In the genomic region with DNA sequence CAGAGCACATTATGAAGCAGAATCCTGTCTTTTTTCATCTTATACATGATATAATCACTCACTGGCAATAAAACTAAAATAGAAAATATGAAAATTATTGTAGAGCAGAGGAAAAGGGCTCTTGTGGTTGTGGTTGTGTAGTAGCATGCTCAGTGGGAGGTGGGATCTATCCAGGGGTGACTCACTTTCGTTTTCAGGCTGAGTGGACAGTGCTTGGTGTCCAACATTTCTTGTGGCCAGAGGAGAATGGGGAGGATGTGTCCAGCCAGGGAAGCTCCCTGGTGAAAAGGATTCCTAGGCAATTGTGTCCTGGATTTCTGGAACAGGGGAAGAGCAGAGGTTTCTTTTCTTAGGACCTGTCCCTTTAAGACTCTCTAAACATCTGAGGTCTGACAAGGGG, we compare ENCODE assay signal across 15 cellular contexts. TPM values are rescaled to one million over a fixed set of nuclear protein-coding genes. Genes with fewer than 3 reads are reported as not detected.
DNase-seq lines count a peak whose midpoint lies in the region; ATAC-seq and TF ChIP-seq lines count a peak whose summit lies in the region.
"Had no signal": no experiment of that assay in that cellular context is flagged by ENCODE, and none has a peak within 500 bp of the region (broad histone marks: within the 10 kb centered on the region; RNA-seq: fewer than 3 reads in every experiment).

No MANE protein-coding gene starts in this region.

- WGBS in right cardiac atrium = 33% methylated on average over 1 of the region's 1 CpG

- H3K27ac Mint-ChIP-seq in activated CD4-positive, alpha-beta T cell treated with anti-CD3 and anti-CD28 coated beads for 36 hours = no peak overlapping the region

- H3K36me3 Mint-ChIP-seq in activated CD4-positive, alpha-beta T cell treated with anti-CD3 and anti-CD28 coated beads for 36 hours (ENCODE audit: low read depth) = no peaks in the 10 kb centered on the region

- DNase-seq in activated CD4-positive, alpha-beta T cell treated with anti-CD3 and anti-CD28 coated beads for 36 hours = peak; percentile 14
- no peak for DNase-seq in activated CD4-positive, alpha-beta T cell treated with anti-CD3 and anti-CD28 coated beads, Interleukin-2, amount 50 U/mL, for 48 hours
- DNase-seq in amniotic epithelial cell (ENCODE audit: low read depth) = peak; percentile 73
- peak; percentile 77 for DNase-seq in osteoblast (ENCODE audit: insufficient read length, low spot score, missing footprints)
- no peak for DNase-seq in right cardiac atrium
- DNase-seq in NCI-H187 treated with DMSO at 0.1 percent for 48 hours (lab: John Stamatoyannopoulos, UW) = no peak
- no peak for DNase-seq in stimulated activated CD4-positive, alpha-beta T cell treated with anti-CD3 and anti-CD28 coated beads, Interleukin-2, amount 100 ng/mL, for 48 hours
- DNase-seq: activated effector memory CD4-positive, alpha-beta T cell treated with Interleukin-2 at 50 U/mL for 16 hours; caudate nucleus; KG1; stimulated activated CD4-positive, alpha-beta T cell treated with anti-CD3 and anti-CD28 coated beads, Interleukin-12 subunit alpha, Interleukin-12 subunit beta, amount 100 ng/mL, for 4 hours; upper lobe of left lung had no signal

- H3K79me2 ChIP-seq in osteoblast (ENCODE audit: insufficient read depth, low read length) = no peaks in the 10 kb centered on the region

- POLR2A ChIA-PET in activated CD4-positive, alpha-beta T cell treated with anti-CD3 and anti-CD28 coated beads for 36 hours (lab: Charles Lee) = no interaction called here

- no peak overlapping the region for H2AFZ ChIP-seq in osteoblast (ENCODE audit: low read length)

- H3K4me1 ChIP-seq in osteoblast (ENCODE audit: insufficient read depth, low read length) = peaks cover 7% of the 10 kb centered on the region
- H3K4me1 ChIP-seq in right cardiac atrium (ENCODE audit: control insufficient read depth, insufficient read depth, low read length) = no peaks in the 10 kb centered on the region
- H3K4me1 ChIP-seq: upper lobe of left lung had no signal

- ATAC-seq in activated CD4-positive, alpha-beta T cell treated with anti-CD3 and anti-CD28 coated beads for 36 hours = no peak
- ATAC-seq in HG02885 (IDR thresholded peaks at IDR 0.05; ENCODE audit: poor library complexity, unreplicated experiment) = peak; percentile 40
- no peak for ATAC-seq in right cardiac atrium

- intact Hi-C loops in activated CD4-positive, alpha-beta T cell treated with anti-CD3 and anti-CD28 coated beads for 36 hours (cut with DNase I, micrococcal nuclease) = no loop called here
- intact Hi-C loops in right cardiac atrium (cut with DNase I) = no loop called here

- no peaks in the 10 kb centered on the region for H3K9me3 Mint-ChIP-seq in activated CD4-positive, alpha-beta T cell treated with anti-CD3 and anti-CD28 coated beads for 36 hours (ENCODE audit: low read depth)

- no peak overlapping the region for H3K4me3 Mint-ChIP-seq in activated CD4-positive, alpha-beta T cell treated with anti-CD3 and anti-CD28 coated beads for 36 hours

- no peak overlapping the region for H3K27ac ChIP-seq in osteoblast (ENCODE audit: low read depth, low read length)
- no peak overlapping the region for H3K27ac ChIP-seq in right cardiac atrium (ENCODE audit: low read length)
- H3K27ac ChIP-seq: 22Rv1, upper lobe of left lung had no signal

- no peaks in the 10 kb centered on the region for H3K36me3 ChIP-seq in osteoblast (ENCODE audit: insufficient read depth, low read length)
- H3K36me3 ChIP-seq: upper lobe of left lung had no signal

- peaks cover 2% of the 10 kb centered on the region for H3K27me3 Mint-ChIP-seq in activated CD4-positive, alpha-beta T cell treated with anti-CD3 and anti-CD28 coated beads for 36 hours

- no peaks in the 10 kb centered on the region for H3K27me3 ChIP-seq in osteoblast (ENCODE audit: insufficient read depth, low read length)
- H3K27me3 ChIP-seq in right cardiac atrium (ENCODE audit: control insufficient read depth, insufficient read depth) = no peaks in the 10 kb centered on the region
- H3K27me3 ChIP-seq: upper lobe of left lung had no signal

- H4K20me1 ChIP-seq in osteoblast (ENCODE audit: insufficient read depth, low read length) = no peaks in the 10 kb centered on the region

- CTCF ChIA-PET in activated CD4-positive, alpha-beta T cell treated with anti-CD3 and anti-CD28 coated beads for 36 hours (lab: Charles Lee) = no interaction called here

- no peaks in the 10 kb centered on the region for H3K9me3 ChIP-seq in osteoblast (ENCODE audit: low read depth, low read length)
- no peaks in the 10 kb centered on the region for H3K9me3 ChIP-seq in right cardiac atrium (ENCODE audit: control insufficient read depth, low read length)
- H3K9me3 ChIP-seq: upper lobe of left lung had no signal

- H3K4me2 ChIP-seq in osteoblast (ENCODE audit: insufficient read depth, low read length) = peak overlapping the region; percentile 24

- peaks cover 11% of the 10 kb centered on the region for H3K4me1 Mint-ChIP-seq in activated CD4-positive, alpha-beta T cell treated with anti-CD3 and anti-CD28 coated beads for 36 hours

- no peak for TF ChIP-seq CTCF in osteoblast (IDR thresholded peaks at IDR 0.05; ENCODE audit: extremely low read depth, low read depth, low read length)

- H3K4me3 ChIP-seq in osteoblast (ENCODE audit: insufficient read depth, low read length) = no peak overlapping the region
- no peak overlapping the region for H3K4me3 ChIP-seq in right cardiac atrium (ENCODE audit: low read length)
- H3K4me3 ChIP-seq: upper lobe of left lung had no signal

RNA-seq across cellular contexts. Expression of gene CPHXL, which starts 31.9 kb away (rescaled TPM):
- total RNA-seq in activated CD4-positive, alpha-beta T cell treated with anti-CD3 and anti-CD28 coated beads for 36 hours = not detected
- total RNA-seq in osteoblast (not detected in 2 replicates), right cardiac atrium (not detected)
- polyA plus RNA-seq in right cardiac atrium = not detected
- total RNA-seq: osteocyte, upper lobe of left lung had no signal

RNA-seq across cellular contexts. Expression of gene DUXB, which starts 57.0 kb away (rescaled TPM):
- not detected for total RNA-seq in activated CD4-positive, alpha-beta T cell treated with anti-CD3 and anti-CD28 coated beads for 36 hours
- total RNA-seq in osteoblast = not detected in 2 replicates
- not detected for total RNA-seq in right cardiac atrium
- not detected for polyA plus RNA-seq in right cardiac atrium
- total RNA-seq: osteocyte, upper lobe of left lung had no signal

Comparison
In these comparisons a context has a peak if more than half of its experiments do, and no peak if none do; other contexts are left out.
1. DNase-seq: peak in activated CD4-positive, alpha-beta T cell treated with anti-CD3 and anti-CD28 coated beads for 36 hours (single experiment), amniotic epithelial cell (single experiment) and osteoblast (single experiment); none in activated CD4-positive, alpha-beta T cell treated with anti-CD3 and anti-CD28 coated beads, Interleukin-2, amount 50 U/mL, for 48 hours (0 of 2), right cardiac atrium (0 of 3), NCI-H187 treated with DMSO at 0.1 percent for 48 hours (single experiment) and stimulated activated CD4-positive, alpha-beta T cell treated with anti-CD3 and anti-CD28 coated beads, Interleukin-2, amount 100 ng/mL, for 48 hours (0 of 2).